8 cellular contexts compared by ENCODE assay signal in genomic region chr10:80205478-80206276, GRCh38. TPM values are rescaled to one million over a fixed set of nuclear protein-coding genes. Genes with fewer than 3 reads are reported as not detected.
DNase-seq lines count a peak whose midpoint lies in the region; ATAC-seq lines count a peak whose summit lies in the region.

Gene ANXA11 (minus strand): TSS chr10:80205537. CDS start chr10:80172861, 32,676 bp downstream.

- peak within 1 kb of the TSS; percentile 99 for H3K9ac ChIP-seq in mucosa of rectum (ENCODE audit: low read depth in 1 of 2, low read length in 2 of 2)

- peak within 1 kb of the TSS; percentile 82 to 97 (median 94) for H3K4me3 Mint-ChIP-seq in CD8-positive, alpha-beta memory T cell
- H3K4me3 Mint-ChIP-seq in activated CD8-positive, alpha-beta memory T cell treated with anti-CD3 and anti-CD28 coated beads, Interleukin-2, amount 10 ng/mL, durations not matched to agents 7 days and 5 days = peak within 1 kb of the TSS; percentile 97

- H3K9me3 Mint-ChIP-seq in CD8-positive, alpha-beta memory T cell = no peaks in the 10 kb centered on the region
- no peaks in the 10 kb centered on the region for H3K9me3 Mint-ChIP-seq in activated CD8-positive, alpha-beta memory T cell treated with anti-CD3 and anti-CD28 coated beads, Interleukin-2, amount 10 ng/mL, durations not matched to agents 7 days and 5 days (ENCODE audit: low read depth)

- no peaks in the 10 kb centered on the region for H3K9me3 ChIP-seq in CD8-positive, alpha-beta memory T cell (ENCODE audit: low read length)
- no peaks in the 10 kb centered on the region for H3K9me3 ChIP-seq in mucosa of rectum (ENCODE audit: control insufficient read depth in 2 of 2, low read length in 2 of 2)

- H3K27ac ChIP-seq in CD8-positive, alpha-beta memory T cell (ENCODE audit: low read depth, low read length) = peak within 1 kb of the TSS; percentile 74
- peak within 1 kb of the TSS; percentile 96 to 98 for H3K27ac ChIP-seq in mucosa of rectum (ENCODE audit: low read depth in 2 of 2, low read length in 2 of 2)

- peak within 1 kb of the TSS; percentile 80 for H3K4me3 ChIP-seq in CD8-positive, alpha-beta memory T cell (ENCODE audit: low read length)
- peak within 1 kb of the TSS; percentile 79 to 93 for H3K4me3 ChIP-seq in mucosa of rectum (ENCODE audit: low read length in 2 of 2)

- POLR2A ChIA-PET in CD8-positive, alpha-beta memory T cell (lab: Charles Lee) = interaction anchor here (0.5 to 5.2 kb wide), 4 partner anchors 9 to 21 kb away, joined by 3 to 66 read pairs (median 4); no protein-coding TSS in a partner anchor

- CTCF ChIA-PET in CD8-positive, alpha-beta memory T cell (lab: Charles Lee) = interaction anchor here (1.0 to 4.9 kb wide), 2 partner anchors 18 to 62 kb away, joined by 3 to 50 read pairs; no protein-coding TSS in a partner anchor
- CTCF ChIA-PET in activated CD8-positive, alpha-beta memory T cell treated with anti-CD3 and anti-CD28 coated beads, Interleukin-2, amount 10 ng/mL, durations not matched to agents 7 days and 5 days (lab: Charles Lee) = interaction anchor here (0.8 to 3.1 kb wide), 5 partner anchors 10 to 63 kb away, joined by 3 to 14 read pairs (median 4); no protein-coding TSS in a partner anchor

- H3K27ac Mint-ChIP-seq in CD8-positive, alpha-beta memory T cell = peak within 1 kb of the TSS; percentile 92 to 97 (median 95)
- peak within 1 kb of the TSS; percentile 93 for H3K27ac Mint-ChIP-seq in activated CD8-positive, alpha-beta memory T cell treated with anti-CD3 and anti-CD28 coated beads, Interleukin-2, amount 10 ng/mL, durations not matched to agents 7 days and 5 days

- no peaks in the 10 kb centered on the region for H3K27me3 ChIP-seq in CD8-positive, alpha-beta memory T cell (ENCODE audit: insufficient read depth, low read length, poor library complexity, severe bottlenecking)
- no peaks in the 10 kb centered on the region for H3K27me3 ChIP-seq in mucosa of rectum (ENCODE audit: control insufficient read depth in 2 of 2, insufficient read depth in 2 of 2, low read length in 2 of 2)

- peaks cover 0 to 22% (median 6%) of the 10 kb centered on the region in 3 donors for H3K36me3 Mint-ChIP-seq in CD8-positive, alpha-beta memory T cell
- peaks cover 27% of the 10 kb centered on the region for H3K36me3 Mint-ChIP-seq in activated CD8-positive, alpha-beta memory T cell treated with anti-CD3 and anti-CD28 coated beads, Interleukin-2, amount 10 ng/mL, durations not matched to agents 7 days and 5 days

- peaks cover 48 to 55% (median 54%) of the 10 kb centered on the region in 3 donors for H3K4me1 Mint-ChIP-seq in CD8-positive, alpha-beta memory T cell
- H3K4me1 Mint-ChIP-seq in activated CD8-positive, alpha-beta memory T cell treated with anti-CD3 and anti-CD28 coated beads, Interleukin-2, amount 10 ng/mL, durations not matched to agents 7 days and 5 days = peaks cover 40% of the 10 kb centered on the region

- peak; percentile 81 to 91 (median 81) for DNase-seq in CD8-positive, alpha-beta memory T cell
- DNase-seq in NOMO-1 treated with DMSO at 0.1 percent for 48 hours (lab: John Stamatoyannopoulos, UW; ENCODE audit: unreplicated experiment) (peak; percentile 70), epidermal melanocyte (ENCODE audit: insufficient read length, low spot score) (peak; percentile 56)
- peak; percentile 89 for DNase-seq in activated CD8-positive, alpha-beta memory T cell treated with anti-CD3 and anti-CD28 coated beads, Interleukin-2, amount 10 ng/mL, durations not matched to agents 7 days and 5 days
- DNase-seq in stimulated activated CD8-positive, alpha-beta memory T cell treated with anti-CD3 and anti-CD28 coated beads, Interleukin-7, amount 100 ng/mL, for 1 hour (ENCODE audit: low read depth in 2 of 2) = peak; percentile 61 to 66

- no peaks in the 10 kb centered on the region for H3K36me3 ChIP-seq in CD8-positive, alpha-beta memory T cell (ENCODE audit: insufficient read depth, low read length)
- peaks cover 5 to 6% of the 10 kb centered on the region in 2 donors for H3K36me3 ChIP-seq in mucosa of rectum (ENCODE audit: control insufficient read depth in 2 of 2, insufficient read depth in 2 of 2, low read length in 2 of 2)

- ATAC-seq in GM19397 (IDR thresholded peaks at IDR 0.05; ENCODE audit: unreplicated experiment) (peak; percentile 87), HG03558 (IDR thresholded peaks at IDR 0.05; ENCODE audit: extremely low read depth, unreplicated experiment) (peak; percentile 76)
- peak; percentile 85 for ATAC-seq in activated CD8-positive, alpha-beta memory T cell treated with anti-CD3 and anti-CD28 coated beads, Interleukin-2, amount 10 ng/mL, durations not matched to agents 7 days and 5 days

- H3K27me3 Mint-ChIP-seq in CD8-positive, alpha-beta memory T cell = no peaks in the 10 kb centered on the region
- no peaks in the 10 kb centered on the region for H3K27me3 Mint-ChIP-seq in activated CD8-positive, alpha-beta memory T cell treated with anti-CD3 and anti-CD28 coated beads, Interleukin-2, amount 10 ng/mL, durations not matched to agents 7 days and 5 days

- peaks cover 50% of the 10 kb centered on the region for H3K4me1 ChIP-seq in CD8-positive, alpha-beta memory T cell (ENCODE audit: insufficient read depth, low read length)
- peaks cover 48 to 64% of the 10 kb centered on the region in 2 donors for H3K4me1 ChIP-seq in mucosa of rectum (ENCODE audit: control insufficient read depth in 2 of 2, insufficient read depth in 2 of 2, low read length in 2 of 2)

RNA-seq across cellular contexts. Expression of gene ANXA11, which starts in this region (rescaled TPM):
- 100 to 1,000 TPM; 211 to 217 TPM for total RNA-seq in CD8-positive, alpha-beta memory T cell
- polyA plus RNA-seq in CD8-positive, alpha-beta memory T cell = 292 TPM
- 100 to 1,000 TPM; 251 to 288 TPM for total RNA-seq in activated CD8-positive, alpha-beta memory T cell treated with anti-CD3 and anti-CD28 coated beads, Interleukin-2, amount 10 ng/mL, durations not matched to agents 7 days and 5 days

Comparison
In these comparisons a context has a peak if more than half of its experiments do, and no peak if none do; other contexts are left out.
1. Peak in every context shown above with its lines: DNase-seq, ATAC-seq, H3K4me3 ChIP-seq and H3K27ac ChIP-seq.